In the genomic region with DNA sequence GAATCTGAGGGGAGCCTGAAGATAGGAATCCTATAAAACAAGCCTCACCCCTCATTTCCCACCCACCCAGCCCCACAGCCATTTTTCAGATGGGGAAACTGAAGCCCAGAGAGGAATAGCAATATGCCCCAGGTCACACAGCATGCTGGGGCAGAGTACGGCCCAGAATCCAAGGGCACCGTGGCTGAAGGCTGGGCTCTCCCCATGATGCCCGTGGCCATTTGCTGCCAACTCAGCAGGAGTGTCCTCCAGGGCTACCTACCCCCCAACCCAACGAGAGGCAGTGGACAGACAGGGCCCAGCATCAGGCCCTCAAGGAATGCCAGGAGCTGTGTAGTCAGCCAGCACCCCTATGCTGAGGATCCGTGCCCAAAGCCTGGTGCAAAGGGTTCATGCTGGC, we compare ENCODE assay signal across 21 cellular contexts. TPM values are rescaled to one million over a fixed set of nuclear protein-coding genes. Genes with fewer than 3 reads are reported as not detected.
DNase-seq lines count a peak whose midpoint lies in the region; ATAC-seq and TF ChIP-seq lines count a peak whose summit lies in the region.
"Had no signal": no experiment of that assay in that cellular context is flagged by ENCODE, and none has a peak within 500 bp of the region (broad histone marks: within the 10 kb centered on the region; RNA-seq: fewer than 3 reads in every experiment).

No MANE protein-coding gene starts in this region.

- H3K36me3 Mint-ChIP-seq in activated naive CD4-positive, alpha-beta T cell treated with anti-CD3 and anti-CD28 coated beads, Interleukin-2, amount 10 ng/mL, durations not matched to agents 7 days and 5 days: no peaks in the 10 kb centered on the region
- H3K36me3 Mint-ChIP-seq: CD8-positive, alpha-beta T cell had no signal

- no peaks in the 10 kb centered on the region for H3K9me3 Mint-ChIP-seq in stimulated activated naive CD8-positive, alpha-beta T cell treated with anti-CD3 and anti-CD28 coated beads, Interleukin-15, amount 100 ng/mL, for 72 hours
- no peaks in the 10 kb centered on the region for H3K9me3 Mint-ChIP-seq in activated naive CD4-positive, alpha-beta T cell treated with anti-CD3 and anti-CD28 coated beads, Interleukin-2, amount 10 ng/mL, durations not matched to agents 7 days and 5 days
- H3K9me3 Mint-ChIP-seq: CD8-positive, alpha-beta T cell; H9 had no signal

- WGBS in right cardiac atrium: 83% methylated on average over 5 of the region's 5 CpGs
- WGBS in esophagus muscularis mucosa: 100% methylated on average over 1 of the region's 5 CpGs

- H3K4me3 ChIP-seq in right cardiac atrium (ENCODE audit: low read length) (no peak overlapping the region), esophagus muscularis mucosa (no peak overlapping the region), osteoblast (ENCODE audit: insufficient read depth, low read length) (no peak overlapping the region)
- H3K4me3 ChIP-seq: GM12878, GM23248 had no signal

- no peak for ATAC-seq in right cardiac atrium
- ATAC-seq in left ventricle myocardium superior: no peak
- ATAC-seq in stimulated activated naive CD8-positive, alpha-beta T cell treated with anti-CD3 and anti-CD28 coated beads, Interleukin-15, amount 100 ng/mL, for 72 hours: no peak
- ATAC-seq: CD8-positive, alpha-beta T cell; GM12878 had no signal

- H3K79me2 ChIP-seq in osteoblast (ENCODE audit: insufficient read depth, low read length): peaks cover 23% of the 10 kb centered on the region

- no peak overlapping the region for H2AFZ ChIP-seq in osteoblast (ENCODE audit: low read length)
- H2AFZ ChIP-seq: GM23248 had no signal

- no peaks in the 10 kb centered on the region for H3K27me3 Mint-ChIP-seq in stimulated activated naive CD8-positive, alpha-beta T cell treated with anti-CD3 and anti-CD28 coated beads, Interleukin-15, amount 100 ng/mL, for 72 hours
- H3K27me3 Mint-ChIP-seq in activated naive CD4-positive, alpha-beta T cell treated with anti-CD3 and anti-CD28 coated beads, Interleukin-2, amount 10 ng/mL, durations not matched to agents 7 days and 5 days: peaks cover 7% of the 10 kb centered on the region

- intact Hi-C loops in right cardiac atrium (cut with DNase I): no loop called here
- intact Hi-C loops in left ventricle myocardium superior (cut with micrococcal nuclease): no loop called here
- intact Hi-C loops in esophagus muscularis mucosa (cut with DNase I): no loop called here

- H3K27ac ChIP-seq in right cardiac atrium (ENCODE audit: low read length): no peak overlapping the region
- H3K27ac ChIP-seq in esophagus muscularis mucosa (replicated peaks in 1 of 4): peak overlapping the region; percentile 40 to 59 (median 46)
- H3K27ac ChIP-seq in osteoblast (ENCODE audit: low read depth, low read length): no peak overlapping the region
- H3K27ac ChIP-seq: GM23248 had no signal

- DNase-seq in right cardiac atrium (peak in 2 of 3 donors; percentile 9 to 18), left ventricle myocardium superior (no peak), esophagus muscularis mucosa (ENCODE audit: extremely low spot score) (no peak), osteoblast (ENCODE audit: insufficient read length, low spot score, missing footprints) (peak; percentile 29), GM13977 (ENCODE audit: low spot score) (no peak), SHP77 treated with DMSO at 0.1 percent for 48 hours (lab: John Stamatoyannopoulos, UW) (no peak)
- DNase-seq in stimulated activated naive CD8-positive, alpha-beta T cell treated with anti-CD3 and anti-CD28 coated beads, Interleukin-15, amount 100 ng/mL, for 72 hours: no peak
- DNase-seq in activated naive CD4-positive, alpha-beta T cell treated with anti-CD3 and anti-CD28 coated beads, Interleukin-2, amount 10 ng/mL, durations not matched to agents 7 days and 5 days: no peak
- DNase-seq: 8988T; CD8-positive, alpha-beta T cell; DND-41; GM23248; H9; NCI-H1105; NCI-H146; NCI-H2029; NCI-H226; NCI-H510A treated with DMSO at 0.1 percent for 48 hours; OCI-M1; Right ventricle myocardium superior had no signal

- no peak overlapping the region for H3K4me3 Mint-ChIP-seq in stimulated activated naive CD8-positive, alpha-beta T cell treated with anti-CD3 and anti-CD28 coated beads, Interleukin-15, amount 100 ng/mL, for 72 hours
- H3K4me3 Mint-ChIP-seq in activated naive CD4-positive, alpha-beta T cell treated with anti-CD3 and anti-CD28 coated beads, Interleukin-2, amount 10 ng/mL, durations not matched to agents 7 days and 5 days: no peak overlapping the region
- H3K4me3 Mint-ChIP-seq: CD8-positive, alpha-beta T cell; H9 had no signal

- H4K20me1 ChIP-seq in osteoblast (ENCODE audit: insufficient read depth, low read length): peaks cover 9% of the 10 kb centered on the region

- peak overlapping the region in 1 of 2 donors; percentile 74 for H3K27ac Mint-ChIP-seq in stimulated activated naive CD8-positive, alpha-beta T cell treated with anti-CD3 and anti-CD28 coated beads, Interleukin-15, amount 100 ng/mL, for 72 hours
- H3K27ac Mint-ChIP-seq in activated naive CD4-positive, alpha-beta T cell treated with anti-CD3 and anti-CD28 coated beads, Interleukin-2, amount 10 ng/mL, durations not matched to agents 7 days and 5 days: no peak overlapping the region
- H3K27ac Mint-ChIP-seq: CD8-positive, alpha-beta T cell; H9 had no signal

- H3K9me3 ChIP-seq in right cardiac atrium (ENCODE audit: control insufficient read depth, low read length) (no peaks in the 10 kb centered on the region), esophagus muscularis mucosa (no peaks in the 10 kb centered on the region), osteoblast (ENCODE audit: low read depth, low read length) (no peaks in the 10 kb centered on the region)

- TF ChIP-seq EP300 in esophagus muscularis mucosa (IDR thresholded peaks at IDR 0.05): no peak

- H3K4me1 Mint-ChIP-seq in stimulated activated naive CD8-positive, alpha-beta T cell treated with anti-CD3 and anti-CD28 coated beads, Interleukin-15, amount 100 ng/mL, for 72 hours: peaks cover 14% of the 10 kb centered on the region
- peaks cover 12% of the 10 kb centered on the region for H3K4me1 Mint-ChIP-seq in activated naive CD4-positive, alpha-beta T cell treated with anti-CD3 and anti-CD28 coated beads, Interleukin-2, amount 10 ng/mL, durations not matched to agents 7 days and 5 days

- H3K27me3 ChIP-seq in right cardiac atrium (ENCODE audit: control insufficient read depth, insufficient read depth) (no peaks in the 10 kb centered on the region), esophagus muscularis mucosa (no peaks in the 10 kb centered on the region), osteoblast (ENCODE audit: insufficient read depth, low read length) (no peaks in the 10 kb centered on the region)

- no peak overlapping the region for H3K4me2 ChIP-seq in osteoblast (ENCODE audit: insufficient read depth, low read length)

- H3K36me3 ChIP-seq in esophagus muscularis mucosa (peaks cover 0 to 70% (median 17%) of the 10 kb centered on the region in 4 donors), osteoblast (ENCODE audit: insufficient read depth, low read length) (peaks cover 89% of the 10 kb centered on the region)

- in situ Hi-C loops in GM13977 (cut with MboI; ENCODE audit: low pct_unique_long_range_greater_than_20kb, low sequenced_read_pairs, unreplicated experiment): no loop called here

- no peak for TF ChIP-seq POLR2A in esophagus muscularis mucosa (IDR thresholded peaks at IDR 0.05; ENCODE audit: low read depth)

- TF ChIP-seq CTCF in esophagus muscularis mucosa (IDR thresholded peaks at IDR 0.05) (no peak), osteoblast (IDR thresholded peaks at IDR 0.05; ENCODE audit: extremely low read depth, low read depth, low read length) (no peak), GM13977 (IDR thresholded peaks at IDR 0.05; ENCODE audit: extremely low read depth, insufficient read depth, missing control alignments) (no peak)

- CTCF ChIA-PET in activated naive CD4-positive, alpha-beta T cell treated with anti-CD3 and anti-CD28 coated beads, Interleukin-2, amount 10 ng/mL, durations not matched to agents 7 days and 5 days (lab: Charles Lee): no interaction called here

- peaks cover 3% of the 10 kb centered on the region for H3K4me1 ChIP-seq in right cardiac atrium (ENCODE audit: control insufficient read depth, insufficient read depth, low read length)
- peaks cover 8 to 42% (median 37%) of the 10 kb centered on the region in 4 donors for H3K4me1 ChIP-seq in esophagus muscularis mucosa
- peaks cover 11% of the 10 kb centered on the region for H3K4me1 ChIP-seq in osteoblast (ENCODE audit: insufficient read depth, low read length)

RNA-seq across cellular contexts. Expression of gene COL16A1, which starts 8.5 kb away (rescaled TPM):
- total RNA-seq in right cardiac atrium (10 to 100 TPM; 40.6 to 50.5 (median 50.3) TPM), left ventricle myocardium superior (16.1 TPM), esophagus muscularis mucosa (10 to 100 TPM; 35.1 to 62.7 (median 47.6) TPM), osteoblast (158 and 197 TPM in 2 replicates)
- polyA plus RNA-seq in right cardiac atrium: 37.4 TPM

RNA-seq across cellular contexts. Expression of gene PEF1, which starts 50.7 kb away (rescaled TPM):
- total RNA-seq in right cardiac atrium (10 to 100 TPM; 38.6 to 46.0 (median 42.2) TPM), left ventricle myocardium superior (34.1 TPM), esophagus muscularis mucosa (100 to 1,000 TPM in 1 of 4 donors, 10 to 100 TPM in 3; 61.5 to 101 (median 92.9) TPM), osteoblast (75.7 and 86.5 TPM in 2 replicates)
- 47.7 TPM for polyA plus RNA-seq in right cardiac atrium

Comparison
In these comparisons a context has a peak if more than half of its experiments do, and no peak if none do; other contexts are left out.
1. DNase-seq: peak in right cardiac atrium (2 of 3) and osteoblast (single experiment); none in left ventricle myocardium superior (single experiment), esophagus muscularis mucosa (single experiment), GM13977 (single experiment), stimulated activated naive CD8-positive, alpha-beta T cell treated with anti-CD3 and anti-CD28 coated beads, Interleukin-15, amount 100 ng/mL, for 72 hours (0 of 2), SHP77 treated with DMSO at 0.1 percent for 48 hours (single experiment) and activated naive CD4-positive, alpha-beta T cell treated with anti-CD3 and anti-CD28 coated beads, Interleukin-2, amount 10 ng/mL, durations not matched to agents 7 days and 5 days (single experiment).
2. H3K27ac ChIP-seq: peak in esophagus muscularis mucosa (4 of 4); none in right cardiac atrium (single experiment) and osteoblast (single experiment).